In genomic region chr6:158229823-158230222, GRCh38 we compare ENCODE assay signal across 29 cellular contexts.
"Had no signal": no experiment of that assay in that cellular context is flagged by ENCODE, and none has a peak within 500 bp of the region (broad histone marks: within the 10 kb centered on the region; RNA-seq: fewer than 3 reads in every experiment).

No MANE protein-coding gene starts in this region.

- H3K27ac Mint-ChIP-seq: mesothelial cell of epicardium; naive B cell; natural killer cell treated with Interleukin-12 subunit alpha and Interleukin-12 subunit beta and Interleukin-15 and Interleukin-18, amount 100 ng/mL, for 72 hours; progenitor cell of endocrine pancreas; type B pancreatic cell had no signal

- H3K9me3 ChIP-seq: gastroesophageal sphincter, heart left ventricle, left lung, mucosa of descending colon, neutrophil, right lobe of liver, testis, tibial artery had no signal

- H3K4me1 ChIP-seq: testis had no signal

- H3K27ac ChIP-seq: foreskin keratinocyte, gastroesophageal sphincter, heart left ventricle, hepatocyte, left lung, neutrophil, parathyroid adenoma, right lobe of liver, testis, tibial artery had no signal

- H3K9me3 Mint-ChIP-seq: mesothelial cell of epicardium; naive B cell; natural killer cell treated with Interleukin-12 subunit alpha and Interleukin-12 subunit beta and Interleukin-15 and Interleukin-18, amount 100 ng/mL, for 72 hours; type B pancreatic cell had no signal

- ATAC-seq: foreskin keratinocyte; gastroesophageal sphincter; heart left ventricle; left cardiac atrium; left lung; mucosa of descending colon; natural killer cell treated with Interleukin-12 subunit alpha and Interleukin-12 subunit beta and Interleukin-15 and Interleukin-18, amount 100 ng/mL, for 72 hours; right lobe of liver had no signal

- H3K27me3 ChIP-seq: dorsolateral prefrontal cortex, foreskin keratinocyte, gastroesophageal sphincter, heart left ventricle, hepatocyte, right lobe of liver, testis, tibial artery had no signal

- H3K36me3 ChIP-seq: gastroesophageal sphincter, heart left ventricle, left lung, neutrophil, right lobe of liver, tibial artery had no signal

- H3K4me3 Mint-ChIP-seq: mesothelial cell of epicardium; natural killer cell treated with Interleukin-12 subunit alpha and Interleukin-12 subunit beta and Interleukin-15 and Interleukin-18, amount 100 ng/mL, for 72 hours; type B pancreatic cell had no signal

- H3K4me3 ChIP-seq: gastroesophageal sphincter, heart left ventricle, hepatocyte, left lung, mucosa of descending colon, right lobe of liver, testis, tibial artery had no signal

- H3K27me3 Mint-ChIP-seq: naive B cell; natural killer cell treated with Interleukin-12 subunit alpha and Interleukin-12 subunit beta and Interleukin-15 and Interleukin-18, amount 100 ng/mL, for 72 hours; type B pancreatic cell had no signal

- H3K36me3 Mint-ChIP-seq: mesothelial cell of epicardium; naive B cell; natural killer cell treated with Interleukin-12 subunit alpha and Interleukin-12 subunit beta and Interleukin-15 and Interleukin-18, amount 100 ng/mL, for 72 hours; type B pancreatic cell had no signal

- FAIRE-seq: colon, islet of Langerhans, small intestine had no signal

- DNase-seq: cerebellar nuclear complex; dorsolateral prefrontal cortex; effector CD4-positive, alpha-beta T cell; foreskin keratinocyte; left cardiac atrium; left lung; mesenchymal stem cell; mucosa of descending colon; naive B cell; right lobe of liver; small intestine; stimulated activated CD4-positive, alpha-beta T cell treated with anti-CD3 and anti-CD28 coated beads, Interleukin-15, amount 100 ng/mL, for 24 hours; stimulated activated CD4-positive, alpha-beta T cell treated with anti-CD3 and anti-CD28 coated beads, Interleukin-2, amount 100 ng/mL, for 48 hours; stimulated activated CD8-positive, alpha-beta memory T cell treated with anti-CD3 and anti-CD28 coated beads, Interleukin-4, amount 100 ng/mL, for 48 hours; stimulated activated naive CD4-positive, alpha-beta T cell; substantia nigra; testis; tibial artery had no signal
